In genomic region chr5:16160706-16161105, GRCh38 we compare ENCODE assay signal across 8 cellular contexts. TPM values are rescaled to one million over a fixed set of nuclear protein-coding genes. Genes with fewer than 3 reads are reported as not detected.
DNase-seq lines count a peak whose midpoint lies in the region; ATAC-seq and TF ChIP-seq lines count a peak whose summit lies in the region.

No MANE protein-coding gene starts in this region.

- WGBS in SK-N-SH (ENCODE audit: low lambda C conversion rate): 2% methylated on average over 5 of the region's 5 CpGs

- CTCF ChIA-PET in SK-N-SH (lab: Yijun Ruan, JAX): interaction anchor here (0.6 to 6.0 kb wide), 49 partner anchors 10 to 695 kb away, joined by 3 to 99 read pairs (median 3); partner anchors contain the start of gene MARCHF11

- H3K9me3 ChIP-seq in SK-N-SH (no peaks in the 10 kb centered on the region), parathyroid adenoma (ENCODE audit: control insufficient read depth, low read length) (no peaks in the 10 kb centered on the region)

- H3K36me3 ChIP-seq in SK-N-SH (replicated peaks in 1 of 2; ENCODE audit: control insufficient read depth in 1 of 2, insufficient read depth in 2 of 2, low read length in 1 of 2) (peaks cover 0 to 3% of the 10 kb centered on the region in 2 experiments), parathyroid adenoma (ENCODE audit: control insufficient read depth, insufficient read depth, low read length) (no peaks in the 10 kb centered on the region)

- ATAC-seq in GM18499 (IDR thresholded peaks at IDR 0.05; ENCODE audit: insufficient read depth, unreplicated experiment) (peak; percentile 95), HG02798 (IDR thresholded peaks at IDR 0.05; ENCODE audit: poor library complexity, unreplicated experiment) (peak; percentile 91)

- no peaks in the 10 kb centered on the region for H3K79me2 ChIP-seq in SK-N-SH (ENCODE audit: insufficient read depth)
- no peaks in the 10 kb centered on the region for H3K79me2 ChIP-seq in parathyroid adenoma

- TF ChIP-seq RAD21 in SK-N-SH (IDR thresholded peaks at IDR 0.05; ENCODE audit: low read length): peak; percentile 91

- H2AFZ ChIP-seq in SK-N-SH (ENCODE audit: low read depth): no peak overlapping the region
- H2AFZ ChIP-seq in parathyroid adenoma: no peak overlapping the region

- no peak overlapping the region; a peak in 1 of 4 replicates for H3K4me3 ChIP-seq in SK-N-SH (ENCODE audit: low read depth in 2 of 2, low read length in 1 of 2)
- H3K4me3 ChIP-seq in fibroblast of pulmonary artery (replicated peaks; ENCODE audit: low read depth, low read length): no peak overlapping the region
- no peak overlapping the region for H3K4me3 ChIP-seq in parathyroid adenoma (ENCODE audit: low read depth, low read length)

- no peaks in the 10 kb centered on the region for H3F3A ChIP-seq in SK-N-SH (replicated peaks; ENCODE audit: insufficient read depth)

- H3K9ac ChIP-seq in SK-N-SH (no peak overlapping the region), parathyroid adenoma (no peak overlapping the region)

- H3K4me2 ChIP-seq in SK-N-SH: no peak overlapping the region
- H3K4me2 ChIP-seq in parathyroid adenoma (ENCODE audit: low read length): no peak overlapping the region

- H4K20me1 ChIP-seq in SK-N-SH (ENCODE audit: insufficient read depth): no peaks in the 10 kb centered on the region

- TF ChIP-seq EP300 in SK-N-SH (IDR thresholded peaks at IDR 0.05; ENCODE audit: borderline replicate concordance in 1 of 2, low read depth in 1 of 2, low read length in 1 of 2): no peak

- H3K4me1 ChIP-seq in SK-N-SH (ENCODE audit: control insufficient read depth in 1 of 2, insufficient read depth in 2 of 2, low read depth in 1 of 2, low read length in 1 of 2) (peaks cover 0 to 6% of the 10 kb centered on the region in 2 experiments; a peak in 2 of 4 replicates), parathyroid adenoma (no peaks in the 10 kb centered on the region)

- peak; percentile 78 for TF ChIP-seq CTCF in SK-N-SH (IDR thresholded peaks at IDR 0.05)
- TF ChIP-seq CTCF in fibroblast of pulmonary artery (IDR thresholded peaks at IDR 0.05; ENCODE audit: low read length, missing control alignments): peak; percentile 85
- peak; percentile 43 for TF ChIP-seq CTCF in parathyroid adenoma (IDR thresholded peaks at IDR 0.05)

- POLR2A ChIA-PET in SK-N-SH (lab: Yijun Ruan, JAX): interaction anchor here (1.2 kb wide), 1 partner anchor 10 kb away, joined by 3 read pairs; no protein-coding TSS in a partner anchor

- DNase-seq in AML-193 (lab: John Stamatoyannopoulos, UW): peak; percentile 33 to 66
- DNase-seq in NCI-H1105 treated with DMSO at 0.1 percent for 48 hours (lab: John Stamatoyannopoulos, UW): peak; percentile 80
- no peak for DNase-seq in SK-N-SH
- DNase-seq in fibroblast of pulmonary artery (ENCODE audit: low read depth): peak; percentile 82
- DNase-seq in NK-92 treated with Interleukin-12 subunit alpha and Interleukin-12 subunit beta, amount 100 ng/mL, for 24 hours (lab: John Stamatoyannopoulos, UW): no peak

- no peaks in the 10 kb centered on the region for H3K9me2 ChIP-seq in SK-N-SH

- H3K27me3 ChIP-seq in SK-N-SH (ENCODE audit: insufficient read depth): no peaks in the 10 kb centered on the region
- no peaks in the 10 kb centered on the region for H3K27me3 ChIP-seq in parathyroid adenoma (ENCODE audit: control insufficient read depth, insufficient read depth, low read length)

- peak overlapping the region in 1 of 2 experiments; percentile 82; a peak in 1 of 4 replicates for H3K27ac ChIP-seq in SK-N-SH (ENCODE audit: low read depth in 2 of 2, low read length in 1 of 2)
- H3K27ac ChIP-seq in parathyroid adenoma: no peak overlapping the region

TF ChIP-seq in SK-N-SH, 30 proteins besides CTCF, POLR2A, EP300 and RAD21:
- TF ChIP-seq MXI1 (IDR thresholded peaks at IDR 0.05; ENCODE audit: low read depth, low read length) (no peak), TCF12 (IDR thresholded peaks at IDR 0.05) (no peak), YY1 (IDR thresholded peaks at IDR 0.05; ENCODE audit: low read depth) (no peak), SMC3 (IDR thresholded peaks at IDR 0.05; ENCODE audit: low read depth, low read length) (peak; percentile 79), EZH2phosphoT487 (IDR thresholded peaks at IDR 0.05; ENCODE audit: borderline replicate concordance, low read depth) (no peak)

RNA-seq across cellular contexts. Expression of gene MARCHF11, which starts 18.9 kb away (rescaled TPM):
- 1.7 and 7.6 TPM in 2 replicates for polyA plus RNA-seq in SK-N-SH (2012; rRNA removed)
- 6.2 and 10.8 TPM in 2 replicates for polyA plus RNA-seq in SK-N-SH (2012; cell fraction: cytosol; rRNA removed)
- 5.6 and 9.5 TPM in 2 replicates for polyA plus RNA-seq in SK-N-SH (2012; cell fraction: nucleus; rRNA removed)

Comparison
In these comparisons a context has a peak if more than half of its experiments do, and no peak if none do; other contexts are left out.
1. DNase-seq: peak in AML-193 (2 of 2), NCI-H1105 treated with DMSO at 0.1 percent for 48 hours (single experiment) and fibroblast of pulmonary artery (single experiment); none in SK-N-SH (single experiment) and NK-92 treated with Interleukin-12 subunit alpha and Interleukin-12 subunit beta, amount 100 ng/mL, for 24 hours (single experiment).
2. Peak in every context shown above with its lines, with median percentiles within 50 percentile points of each other: CTCF ChIP-seq.